Comparison of ENCODE assay signal across 20 cellular contexts in genomic region chr5:178577376-178577839, GRCh38. TPM values are rescaled to one million over a fixed set of nuclear protein-coding genes. Genes with fewer than 3 reads are reported as not detected.
DNase-seq lines count a peak whose midpoint lies in the region; ATAC-seq, FAIRE-seq and TF ChIP-seq lines count a peak whose summit lies in the region.
"Had no signal": no experiment of that assay in that cellular context is flagged by ENCODE, and none has a peak within 500 bp of the region (broad histone marks: within the 10 kb centered on the region; RNA-seq: fewer than 3 reads in every experiment).

No MANE protein-coding gene starts in this region.

- peaks cover 6% of the 10 kb centered on the region for H3K9me3 Mint-ChIP-seq in neural crest cell
- H3K9me3 Mint-ChIP-seq in activated T-cell treated with anti-CD3 and anti-CD28 coated beads, Interleukin-2, amount 50 U/mL, for 72 hours, result no peaks in the 10 kb centered on the region
- H3K9me3 Mint-ChIP-seq: stimulated activated memory B cell treated with anti-CD40 and anti-IgM and Interleukin-4, amounts not matched to agents 10 μg/mL and 1 μg/mL and 100 μg/mL, for 72 hours had no signal

- no peaks in the 10 kb centered on the region for H3K79me2 ChIP-seq in HepG2 (ENCODE audit: insufficient read depth, low read length)

- no peak for TF ChIP-seq CTCF in right lobe of liver (IDR thresholded peaks at IDR 0.05)
- TF ChIP-seq CTCF in HepG2 (CRISPR knock-in tag; IDR thresholded peaks at IDR 0.05), result no peak
- no peak for TF ChIP-seq CTCF in neural crest cell (conservative IDR thresholded peaks at IDR 0.05)

- DNase-seq in right lobe of liver (no peak), HepG2 (ENCODE audit: low spot score) (no peak), neural crest cell (ENCODE audit: low read depth, low spot score) (peak; percentile 20), NCI-H2227 treated with DMSO at 0.1 percent for 48 hours (lab: John Stamatoyannopoulos, UW) (no peak), amygdala (lab: John Stamatoyannopoulos, UW) (no peak), HAP-1 (ENCODE audit: low spot score in 2 of 2) (no peak)
- no peak for DNase-seq in activated T-cell treated with anti-CD3 and anti-CD28 coated beads, Interleukin-2, amount 50 U/mL, for 72 hours
- DNase-seq: activated CD4-positive, alpha-beta T cell treated with anti-CD3 and anti-CD28 coated beads for 4 hours; activated naive CD4-positive, alpha-beta T cell; CD4-positive, CD25-positive, alpha-beta regulatory T cell; gastrocnemius medialis; HCEC 1CT; Kasumi-1; NCI-H774; PC-3; stimulated activated CD4-positive, alpha-beta T cell treated with anti-CD3 and anti-CD28 coated beads, Interleukin-12 subunit alpha, Interleukin-12 subunit beta, amount 100 ng/mL, for 4 hours; uterus had no signal

- TF ChIP-seq POLR2A in right lobe of liver (IDR thresholded peaks at IDR 0.05) (no peak), HepG2 (IDR thresholded peaks at IDR 0.05; ENCODE audit: insufficient read depth in 1 of 2, low read depth in 2 of 2, low read length in 2 of 2) (no peak)

- H3K36me3 Mint-ChIP-seq in neural crest cell (ENCODE audit: low read depth), result peaks cover 18% of the 10 kb centered on the region
- H3K36me3 Mint-ChIP-seq in activated T-cell treated with anti-CD3 and anti-CD28 coated beads, Interleukin-2, amount 50 U/mL, for 72 hours (ENCODE audit: insufficient read depth in 2 of 2), result no peaks in the 10 kb centered on the region
- H3K36me3 Mint-ChIP-seq: stimulated activated memory B cell treated with anti-CD40 and anti-IgM and Interleukin-4, amounts not matched to agents 10 μg/mL and 1 μg/mL and 100 μg/mL, for 72 hours had no signal

- H3K4me3 Mint-ChIP-seq in neural crest cell, result peak overlapping the region; percentile 83
- H3K4me3 Mint-ChIP-seq in activated T-cell treated with anti-CD3 and anti-CD28 coated beads, Interleukin-2, amount 50 U/mL, for 72 hours, result no peak overlapping the region
- H3K4me3 Mint-ChIP-seq: CD4-positive, CD25-positive, alpha-beta regulatory T cell; stimulated activated memory B cell treated with anti-CD40 and anti-IgM and Interleukin-4, amounts not matched to agents 10 μg/mL and 1 μg/mL and 100 μg/mL, for 72 hours had no signal

- CTCF ChIA-PET in HepG2 (lab: Yijun Ruan, JAX; ENCODE audit: low intra/inter-chr PET ratio, low total read pairs), result no interaction called here

- in situ Hi-C loops in HepG2 (cut with HindIII; ENCODE audit: extremely low pct_ligation_motif_present, low pct_unique_long_range_greater_than_20kb) (no loop called here), HAP-1 (cut with MboI; ENCODE audit: low sequenced_read_pairs) (no loop called here)

- WGBS in right lobe of liver (ENCODE audit: insufficient coverage, low coverage, low lambda C conversion rate, missing lambda C conversion rate), result 6% methylated on average over 6 of the region's 31 CpGs
- WGBS in HepG2 (ENCODE audit: low lambda C conversion rate), result 63% methylated on average over 7 of the region's 31 CpGs

- no peaks in the 10 kb centered on the region for H4K20me1 ChIP-seq in HepG2 (ENCODE audit: insufficient read depth, low read length)

- H3K4me3 ChIP-seq in right lobe of liver (peak overlapping the region in 2 of 3 donors; percentile 14 to 35), HepG2 (replicated peaks in 1 of 3; ENCODE audit: insufficient read depth in 1 of 3, low read depth in 2 of 3, low read length in 3 of 3) (no peak overlapping the region), iPS-11a (ENCODE audit: low read depth, low read length) (peak overlapping the region; percentile 28), HAP-1 (no peak overlapping the region)
- H3K4me3 ChIP-seq: uterus had no signal

- peaks cover 21% of the 10 kb centered on the region for H3K27me3 Mint-ChIP-seq in neural crest cell (ENCODE audit: low read depth)
- peaks cover 21% of the 10 kb centered on the region for H3K27me3 Mint-ChIP-seq in activated T-cell treated with anti-CD3 and anti-CD28 coated beads, Interleukin-2, amount 50 U/mL, for 72 hours (ENCODE audit: low read depth)

- no peak overlapping the region for H3K9ac ChIP-seq in HepG2 (ENCODE audit: insufficient read depth, low read depth, low read length)

- H3K9me3 ChIP-seq in right lobe of liver (no peaks in the 10 kb centered on the region), HepG2 (ENCODE audit: low read length) (0 out of 2 replicates have a peak, but pooled peaks cover 5% of the 10 kb centered on the region), HAP-1 (no peaks in the 10 kb centered on the region)
- H3K9me3 ChIP-seq: gastrocnemius medialis had no signal

- H3K4me2 ChIP-seq in HepG2 (ENCODE audit: low read depth, low read length), result no peak overlapping the region

- TF ChIP-seq EP300 in HepG2 (IDR thresholded peaks at IDR 0.05; ENCODE audit: low read depth in 2 of 2, low read length in 2 of 2) (no peak), HepG2 (CRISPR knock-in tag; IDR thresholded peaks at IDR 0.05; ENCODE audit: borderline replicate concordance) (no peak)

- H3K27ac Mint-ChIP-seq in neural crest cell (ENCODE audit: unreplicated experiment), result peak overlapping the region; percentile 50
- no peak overlapping the region for H3K27ac Mint-ChIP-seq in activated T-cell treated with anti-CD3 and anti-CD28 coated beads, Interleukin-2, amount 50 U/mL, for 72 hours
- H3K27ac Mint-ChIP-seq: CD4-positive, CD25-positive, alpha-beta regulatory T cell; stimulated activated memory B cell treated with anti-CD40 and anti-IgM and Interleukin-4, amounts not matched to agents 10 μg/mL and 1 μg/mL and 100 μg/mL, for 72 hours had no signal

- TF ChIP-seq RAD21 in HepG2 (CRISPR knock-in tag; IDR thresholded peaks at IDR 0.05), result no peak

- peak overlapping the region in 1 of 3 donors; percentile 22 for H3K27ac ChIP-seq in right lobe of liver
- no peak overlapping the region for H3K27ac ChIP-seq in HepG2 (ENCODE audit: extremely low read length, insufficient read depth, low read length)
- H3K27ac ChIP-seq: uterus had no signal

- peaks cover 13% of the 10 kb centered on the region for H3K4me1 Mint-ChIP-seq in neural crest cell
- H3K4me1 Mint-ChIP-seq in activated T-cell treated with anti-CD3 and anti-CD28 coated beads, Interleukin-2, amount 50 U/mL, for 72 hours (ENCODE audit: low read depth), result no peaks in the 10 kb centered on the region
- H3K4me1 Mint-ChIP-seq: CD4-positive, CD25-positive, alpha-beta regulatory T cell; stimulated activated memory B cell treated with anti-CD40 and anti-IgM and Interleukin-4, amounts not matched to agents 10 μg/mL and 1 μg/mL and 100 μg/mL, for 72 hours had no signal

- ATAC-seq in right lobe of liver, result peak in 3 of 4 donors; percentile 45 to 62 (median 50)
- ATAC-seq in HepG2, result no peak
- ATAC-seq in activated T-cell treated with anti-CD3 and anti-CD28 coated beads, Interleukin-2, amount 50 U/mL, for 72 hours (replicated peaks in 1 of 2), result no peak
- ATAC-seq: gastrocnemius medialis; PC-3; stimulated activated memory B cell treated with anti-CD40 and anti-IgM and Interleukin-4, amounts not matched to agents 10 μg/mL and 1 μg/mL and 100 μg/mL, for 72 hours had no signal

- FAIRE-seq in HepG2 (lab: Jason Lieb, UNC), result no peak

- H3K27me3 ChIP-seq in right lobe of liver, result no peaks in the 10 kb centered on the region
- peaks cover 1 to 28% of the 10 kb centered on the region in 2 experiments; a peak in 3 of 5 replicates for H3K27me3 ChIP-seq in HepG2 (ENCODE audit: control insufficient read depth in 1 of 2, insufficient read depth in 2 of 2, low read length in 2 of 2)
- H3K27me3 ChIP-seq in HAP-1 (ENCODE audit: low read depth), result no peaks in the 10 kb centered on the region

- no peak overlapping the region for H2AFZ ChIP-seq in HepG2 (ENCODE audit: low read length)

- POLR2A ChIA-PET in HepG2 (lab: Yijun Ruan, JAX), result no interaction called here

- BruUV-seq in HepG2 (replicated peaks; lab: Mats Ljungman, UMichigan), result no TSS peak

- intact Hi-C loops in right lobe of liver (cut with DNase I), result no loop called here
- intact Hi-C loops in HepG2 (cut with micrococcal nuclease; ENCODE audit: unreplicated experiment), result no loop called here

- H3K36me3 ChIP-seq in right lobe of liver (no peaks in the 10 kb centered on the region), HepG2 (replicated peaks in 1 of 2; ENCODE audit: control insufficient read depth in 1 of 2, insufficient read depth in 2 of 2, low read length in 2 of 2) (no peaks in the 10 kb centered on the region), HAP-1 (replicated peaks) (no peaks in the 10 kb centered on the region)
- H3K36me3 ChIP-seq: gastrocnemius medialis, uterus had no signal

- H3K4me1 ChIP-seq in right lobe of liver, result no peaks in the 10 kb centered on the region
- H3K4me1 ChIP-seq in HepG2 (ENCODE audit: insufficient read depth, low read length), result no peaks in the 10 kb centered on the region
- H3K4me1 ChIP-seq in HAP-1, result no peaks in the 10 kb centered on the region
- H3K4me1 ChIP-seq: gastrocnemius medialis, uterus had no signal

RNA-seq across cellular contexts. Expression of gene COL23A1, which starts 12.8 kb away (rescaled TPM):
- total RNA-seq in right lobe of liver (1 to 10 TPM in 2 of 6 experiments, under 1 TPM in 4; 0.25 to 1.2 (median 0.50) TPM), HepG2 (2016; rRNA removed; fragmentation: Illumina TruSeq; extraction: Trizol) (not detected in 2 replicates), neural crest cell (33.7 and 34.0 TPM in 2 replicates)
- total RNA-seq in HepG2 (2016; cell fraction: cytosol; rRNA removed; fragmentation: Illumina TruSeq; extraction: Trizol; ENCODE audit: low read depth), result not detected in 2 replicates
- not detected in 2 replicates for total RNA-seq in HepG2 (2016; cell fraction: insoluble cytoplasmic fraction; rRNA removed; fragmentation: Illumina TruSeq; extraction: Trizol)
- not detected in 2 replicates for total RNA-seq in HepG2 (2016; cell fraction: membrane; rRNA removed; fragmentation: Illumina TruSeq; extraction: Trizol)
- not detected in 2 replicates for total RNA-seq in HepG2 (2016; cell fraction: nucleus; rRNA removed; fragmentation: Illumina TruSeq; extraction: Trizol)
- not detected in 2 replicates for polyA plus RNA-seq in HepG2 (2011; rRNA removed)
- polyA plus RNA-seq in HepG2 (2011; cell fraction: cytosol; rRNA removed), result not detected in 2 replicates
- polyA plus RNA-seq in HepG2 (2011; cell fraction: nucleus; rRNA removed), result 0.03 TPM in 1 of 2 replicates, not detected in the other
- not detected in 2 replicates for polyA plus RNA-seq in HepG2 (2012)
- not detected in 2 replicates for polyA plus RNA-seq in HepG2 (2016; cell fraction: cytosol; fragmentation: Illumina TruSeq; extraction: Trizol; ENCODE audit: low read depth)
- polyA plus RNA-seq in HepG2 (2016; cell fraction: insoluble cytoplasmic fraction; fragmentation: Illumina TruSeq; extraction: Trizol; ENCODE audit: low read depth), result not detected in 2 replicates
- polyA plus RNA-seq in HepG2 (2016; cell fraction: membrane; fragmentation: Illumina TruSeq; extraction: Trizol; ENCODE audit: low read depth), result not detected in 2 replicates
- polyA plus RNA-seq in HepG2 (2016; cell fraction: nucleus; fragmentation: Illumina TruSeq; extraction: Trizol; ENCODE audit: insufficient read depth, low read depth), result not detected in 2 replicates
- not detected in 2 replicates for polyA minus RNA-seq in HepG2 (2011; rRNA and poly(A)+ RNA removed; ENCODE audit: low replicate concordance)
- not detected in 2 replicates for polyA minus RNA-seq in HepG2 (2011; cell fraction: cytosol; rRNA and poly(A)+ RNA removed)
- polyA minus RNA-seq in HepG2 (2011; cell fraction: nucleus; rRNA and poly(A)+ RNA removed), result not detected in 2 replicates
- under 1 TPM; 0.44 to 0.86 TPM for total RNA-seq in activated T-cell treated with anti-CD3 and anti-CD28 coated beads, Interleukin-2, amount 50 U/mL, for 72 hours
- total RNA-seq: CD4-positive, CD25-positive, alpha-beta regulatory T cell; PC-3; SK-MEL-5 had no signal
- polyA plus RNA-seq: CD4-positive, CD25-positive, alpha-beta regulatory T cell had no signal

RNA-seq across cellular contexts. Expression of gene CLK4, which starts 49.4 kb away (rescaled TPM):
- total RNA-seq in right lobe of liver (10 to 100 TPM; 10.8 to 19.1 (median 11.7) TPM), HepG2 (2016; rRNA removed; fragmentation: Illumina TruSeq; extraction: Trizol) (9.5 and 18.4 TPM in 2 replicates), neural crest cell (25.1 and 30.0 TPM in 2 replicates)
- 2.3 and 2.7 TPM in 2 replicates for total RNA-seq in HepG2 (2016; cell fraction: cytosol; rRNA removed; fragmentation: Illumina TruSeq; extraction: Trizol; ENCODE audit: low read depth)
- total RNA-seq in HepG2 (2016; cell fraction: insoluble cytoplasmic fraction; rRNA removed; fragmentation: Illumina TruSeq; extraction: Trizol), result 10.7 and 16.8 TPM in 2 replicates
- total RNA-seq in HepG2 (2016; cell fraction: membrane; rRNA removed; fragmentation: Illumina TruSeq; extraction: Trizol), result 4.8 and 5.2 TPM in 2 replicates
- total RNA-seq in HepG2 (2016; cell fraction: nucleus; rRNA removed; fragmentation: Illumina TruSeq; extraction: Trizol), result 52.9 and 59.3 TPM in 2 replicates
- 15.4 and 17.7 TPM in 2 replicates for polyA plus RNA-seq in HepG2 (2011; rRNA removed)
- 3.9 and 5.6 TPM in 2 replicates for polyA plus RNA-seq in HepG2 (2011; cell fraction: cytosol; rRNA removed)
- 55.3 and 57.0 TPM in 2 replicates for polyA plus RNA-seq in HepG2 (2011; cell fraction: nucleus; rRNA removed)
- 18.6 and 18.8 TPM in 2 replicates for polyA plus RNA-seq in HepG2 (2012)
- 0.83 and 0.90 TPM in 2 replicates for polyA plus RNA-seq in HepG2 (2016; cell fraction: cytosol; fragmentation: Illumina TruSeq; extraction: Trizol; ENCODE audit: low read depth)
- polyA plus RNA-seq in HepG2 (2016; cell fraction: insoluble cytoplasmic fraction; fragmentation: Illumina TruSeq; extraction: Trizol; ENCODE audit: low read depth), result 6.5 and 7.5 TPM in 2 replicates
- 1.5 and 2.0 TPM in 2 replicates for polyA plus RNA-seq in HepG2 (2016; cell fraction: membrane; fragmentation: Illumina TruSeq; extraction: Trizol; ENCODE audit: low read depth)
- 49.7 and 55.1 TPM in 2 replicates for polyA plus RNA-seq in HepG2 (2016; cell fraction: nucleus; fragmentation: Illumina TruSeq; extraction: Trizol; ENCODE audit: insufficient read depth, low read depth)
- polyA minus RNA-seq in HepG2 (2011; rRNA and poly(A)+ RNA removed; ENCODE audit: low replicate concordance), result 9.8 and 16.0 TPM in 2 replicates
- 5.3 and 6.9 TPM in 2 replicates for polyA minus RNA-seq in HepG2 (2011; cell fraction: cytosol; rRNA and poly(A)+ RNA removed)
- polyA minus RNA-seq in HepG2 (2011; cell fraction: nucleus; rRNA and poly(A)+ RNA removed), result 178 and 181 TPM in 2 replicates
- 10 to 100 TPM; 34.0 to 35.2 TPM for total RNA-seq in activated T-cell treated with anti-CD3 and anti-CD28 coated beads, Interleukin-2, amount 50 U/mL, for 72 hours

Comparison
In these comparisons a context has a peak if more than half of its experiments do, and no peak if none do; other contexts are left out.
1. ATAC-seq: peak in right lobe of liver (3 of 4); none in HepG2 (single experiment) and activated T-cell treated with anti-CD3 and anti-CD28 coated beads, Interleukin-2, amount 50 U/mL, for 72 hours (0 of 2).
2. H3K4me3 ChIP-seq: peak in right lobe of liver (2 of 3) and iPS-11a (single experiment); none in HepG2 (0 of 3) and HAP-1 (single experiment).
3. RNA of gene COL23A1, which starts 12.8 kb away (total RNA-seq): 33.7 to 34.0 TPM in neural crest cell; 0.44 to 0.86 TPM in activated T-cell treated with anti-CD3 and anti-CD28 coated beads, Interleukin-2, amount 50 U/mL, for 72 hours, 0.25 to 1.2 TPM in right lobe of liver and not detected in HepG2; every median in the first group is over 10 times any median in the second.